ENCODE assay signal across 1 cellular context in the genomic region with DNA sequence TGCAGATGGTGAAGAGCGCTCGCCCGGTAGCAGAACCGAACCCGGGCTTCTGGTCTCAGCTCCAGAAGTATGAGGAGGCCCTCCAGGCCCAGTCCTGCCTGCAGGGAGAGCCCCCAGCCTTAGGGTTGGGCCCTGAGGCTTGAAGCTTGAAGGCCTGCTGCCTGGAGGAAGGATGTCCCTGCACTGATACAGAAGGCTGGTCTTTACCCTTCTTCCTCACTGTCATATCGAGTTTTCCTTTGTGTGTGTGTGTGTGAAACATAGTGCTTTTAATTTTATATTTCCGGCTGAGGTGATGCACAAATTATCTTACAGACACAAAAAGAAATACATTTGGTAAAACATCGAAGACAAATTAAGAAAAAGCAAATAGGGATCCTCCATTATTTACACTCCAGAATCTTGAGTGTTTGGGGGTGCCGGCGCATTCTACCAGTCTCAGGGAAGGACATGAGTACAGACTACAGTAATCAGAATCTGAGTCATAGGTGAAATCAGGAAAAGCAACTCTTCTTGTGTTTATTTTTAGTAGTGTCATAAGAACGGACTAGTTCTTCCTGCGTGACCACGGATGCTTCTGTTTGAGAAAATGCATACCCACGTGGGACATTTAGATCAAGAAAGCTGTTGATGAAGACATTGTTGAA.
TF ChIP-seq lines count a peak whose summit lies in the region.

No MANE protein-coding gene starts in this region.

TF ChIP-seq in H1, 55 proteins besides CTCF, POLR2A, EP300 and RAD21:
- TF ChIP-seq BCL11A (IDR thresholded peaks at IDR 0.05; ENCODE audit: low read depth in 2 of 2, low read length in 2 of 2) (no peak), TAF1 (IDR thresholded peaks at IDR 0.05; ENCODE audit: low read depth, low read length) (no peak), POU5F1 (IDR thresholded peaks at IDR 0.05; ENCODE audit: low read depth, low read length) (no peak), HDAC6 (IDR thresholded peaks at IDR 0.05; ENCODE audit: low read depth, low read length) (no peak), SRF (IDR thresholded peaks at IDR 0.05; ENCODE audit: low read depth, low read length) (no peak), KDM1A (IDR thresholded peaks at IDR 0.05; ENCODE audit: borderline replicate concordance, low read length) (no peak), TBP (IDR thresholded peaks at IDR 0.05; ENCODE audit: low read depth, low read length) (no peak), SP2 (IDR thresholded peaks at IDR 0.05; ENCODE audit: low read length) (no peak), EGR1 (IDR thresholded peaks at IDR 0.05; ENCODE audit: borderline replicate concordance, low read depth, low read length) (no peak), SUZ12 (IDR thresholded peaks at IDR 0.05; ENCODE audit: low read length) (no peak), CREB1 (IDR thresholded peaks at IDR 0.05) (no peak), KDM5A (IDR thresholded peaks at IDR 0.05; ENCODE audit: low read length) (no peak)
- TF ChIP-seq, protein P1, sequence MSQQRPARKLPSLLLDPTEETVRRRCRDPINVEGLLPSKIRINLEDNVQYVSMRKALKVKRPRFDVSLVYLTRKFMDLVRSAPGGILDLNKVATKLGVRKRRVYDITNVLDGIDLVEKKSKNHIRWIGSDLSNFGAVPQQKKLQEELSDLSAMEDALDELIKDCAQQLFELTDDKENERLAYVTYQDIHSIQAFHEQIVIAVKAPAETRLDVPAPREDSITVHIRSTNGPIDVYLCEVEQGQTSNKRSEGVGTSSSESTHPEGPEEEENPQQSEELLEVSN (IDR thresholded peaks at IDR 0.05): no peak
- TF ChIP-seq, protein P2, sequence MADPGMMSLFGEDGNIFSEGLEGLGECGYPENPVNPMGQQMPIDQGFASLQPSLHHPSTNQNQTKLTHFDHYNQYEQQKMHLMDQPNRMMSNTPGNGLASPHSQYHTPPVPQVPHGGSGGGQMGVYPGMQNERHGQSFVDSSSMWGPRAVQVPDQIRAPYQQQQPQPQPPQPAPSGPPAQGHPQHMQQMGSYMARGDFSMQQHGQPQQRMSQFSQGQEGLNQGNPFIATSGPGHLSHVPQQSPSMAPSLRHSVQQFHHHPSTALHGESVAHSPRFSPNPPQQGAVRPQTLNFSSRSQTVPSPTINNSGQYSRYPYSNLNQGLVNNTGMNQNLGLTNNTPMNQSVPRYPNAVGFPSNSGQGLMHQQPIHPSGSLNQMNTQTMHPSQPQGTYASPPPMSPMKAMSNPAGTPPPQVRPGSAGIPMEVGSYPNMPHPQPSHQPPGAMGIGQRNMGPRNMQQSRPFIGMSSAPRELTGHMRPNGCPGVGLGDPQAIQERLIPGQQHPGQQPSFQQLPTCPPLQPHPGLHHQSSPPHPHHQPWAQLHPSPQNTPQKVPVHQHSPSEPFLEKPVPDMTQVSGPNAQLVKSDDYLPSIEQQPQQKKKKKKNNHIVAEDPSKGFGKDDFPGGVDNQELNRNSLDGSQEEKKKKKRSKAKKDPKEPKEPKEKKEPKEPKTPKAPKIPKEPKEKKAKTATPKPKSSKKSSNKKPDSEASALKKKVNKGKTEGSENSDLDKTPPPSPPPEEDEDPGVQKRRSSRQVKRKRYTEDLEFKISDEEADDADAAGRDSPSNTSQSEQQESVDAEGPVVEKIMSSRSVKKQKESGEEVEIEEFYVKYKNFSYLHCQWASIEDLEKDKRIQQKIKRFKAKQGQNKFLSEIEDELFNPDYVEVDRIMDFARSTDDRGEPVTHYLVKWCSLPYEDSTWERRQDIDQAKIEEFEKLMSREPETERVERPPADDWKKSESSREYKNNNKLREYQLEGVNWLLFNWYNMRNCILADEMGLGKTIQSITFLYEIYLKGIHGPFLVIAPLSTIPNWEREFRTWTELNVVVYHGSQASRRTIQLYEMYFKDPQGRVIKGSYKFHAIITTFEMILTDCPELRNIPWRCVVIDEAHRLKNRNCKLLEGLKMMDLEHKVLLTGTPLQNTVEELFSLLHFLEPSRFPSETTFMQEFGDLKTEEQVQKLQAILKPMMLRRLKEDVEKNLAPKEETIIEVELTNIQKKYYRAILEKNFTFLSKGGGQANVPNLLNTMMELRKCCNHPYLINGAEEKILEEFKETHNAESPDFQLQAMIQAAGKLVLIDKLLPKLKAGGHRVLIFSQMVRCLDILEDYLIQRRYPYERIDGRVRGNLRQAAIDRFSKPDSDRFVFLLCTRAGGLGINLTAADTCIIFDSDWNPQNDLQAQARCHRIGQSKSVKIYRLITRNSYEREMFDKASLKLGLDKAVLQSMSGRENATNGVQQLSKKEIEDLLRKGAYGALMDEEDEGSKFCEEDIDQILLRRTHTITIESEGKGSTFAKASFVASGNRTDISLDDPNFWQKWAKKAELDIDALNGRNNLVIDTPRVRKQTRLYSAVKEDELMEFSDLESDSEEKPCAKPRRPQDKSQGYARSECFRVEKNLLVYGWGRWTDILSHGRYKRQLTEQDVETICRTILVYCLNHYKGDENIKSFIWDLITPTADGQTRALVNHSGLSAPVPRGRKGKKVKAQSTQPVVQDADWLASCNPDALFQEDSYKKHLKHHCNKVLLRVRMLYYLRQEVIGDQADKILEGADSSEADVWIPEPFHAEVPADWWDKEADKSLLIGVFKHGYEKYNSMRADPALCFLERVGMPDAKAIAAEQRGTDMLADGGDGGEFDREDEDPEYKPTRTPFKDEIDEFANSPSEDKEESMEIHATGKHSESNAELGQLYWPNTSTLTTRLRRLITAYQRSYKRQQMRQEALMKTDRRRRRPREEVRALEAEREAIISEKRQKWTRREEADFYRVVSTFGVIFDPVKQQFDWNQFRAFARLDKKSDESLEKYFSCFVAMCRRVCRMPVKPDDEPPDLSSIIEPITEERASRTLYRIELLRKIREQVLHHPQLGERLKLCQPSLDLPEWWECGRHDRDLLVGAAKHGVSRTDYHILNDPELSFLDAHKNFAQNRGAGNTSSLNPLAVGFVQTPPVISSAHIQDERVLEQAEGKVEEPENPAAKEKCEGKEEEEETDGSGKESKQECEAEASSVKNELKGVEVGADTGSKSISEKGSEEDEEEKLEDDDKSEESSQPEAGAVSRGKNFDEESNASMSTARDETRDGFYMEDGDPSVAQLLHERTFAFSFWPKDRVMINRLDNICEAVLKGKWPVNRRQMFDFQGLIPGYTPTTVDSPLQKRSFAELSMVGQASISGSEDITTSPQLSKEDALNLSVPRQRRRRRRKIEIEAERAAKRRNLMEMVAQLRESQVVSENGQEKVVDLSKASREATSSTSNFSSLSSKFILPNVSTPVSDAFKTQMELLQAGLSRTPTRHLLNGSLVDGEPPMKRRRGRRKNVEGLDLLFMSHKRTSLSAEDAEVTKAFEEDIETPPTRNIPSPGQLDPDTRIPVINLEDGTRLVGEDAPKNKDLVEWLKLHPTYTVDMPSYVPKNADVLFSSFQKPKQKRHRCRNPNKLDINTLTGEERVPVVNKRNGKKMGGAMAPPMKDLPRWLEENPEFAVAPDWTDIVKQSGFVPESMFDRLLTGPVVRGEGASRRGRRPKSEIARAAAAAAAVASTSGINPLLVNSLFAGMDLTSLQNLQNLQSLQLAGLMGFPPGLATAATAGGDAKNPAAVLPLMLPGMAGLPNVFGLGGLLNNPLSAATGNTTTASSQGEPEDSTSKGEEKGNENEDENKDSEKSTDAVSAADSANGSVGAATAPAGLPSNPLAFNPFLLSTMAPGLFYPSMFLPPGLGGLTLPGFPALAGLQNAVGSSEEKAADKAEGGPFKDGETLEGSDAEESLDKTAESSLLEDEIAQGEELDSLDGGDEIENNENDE (IDR thresholded peaks at IDR 0.05; ENCODE audit: insufficient replicate concordance, low read length): no peak
